Comparison of ENCODE assay signal across 11 cellular contexts in the genomic region with DNA sequence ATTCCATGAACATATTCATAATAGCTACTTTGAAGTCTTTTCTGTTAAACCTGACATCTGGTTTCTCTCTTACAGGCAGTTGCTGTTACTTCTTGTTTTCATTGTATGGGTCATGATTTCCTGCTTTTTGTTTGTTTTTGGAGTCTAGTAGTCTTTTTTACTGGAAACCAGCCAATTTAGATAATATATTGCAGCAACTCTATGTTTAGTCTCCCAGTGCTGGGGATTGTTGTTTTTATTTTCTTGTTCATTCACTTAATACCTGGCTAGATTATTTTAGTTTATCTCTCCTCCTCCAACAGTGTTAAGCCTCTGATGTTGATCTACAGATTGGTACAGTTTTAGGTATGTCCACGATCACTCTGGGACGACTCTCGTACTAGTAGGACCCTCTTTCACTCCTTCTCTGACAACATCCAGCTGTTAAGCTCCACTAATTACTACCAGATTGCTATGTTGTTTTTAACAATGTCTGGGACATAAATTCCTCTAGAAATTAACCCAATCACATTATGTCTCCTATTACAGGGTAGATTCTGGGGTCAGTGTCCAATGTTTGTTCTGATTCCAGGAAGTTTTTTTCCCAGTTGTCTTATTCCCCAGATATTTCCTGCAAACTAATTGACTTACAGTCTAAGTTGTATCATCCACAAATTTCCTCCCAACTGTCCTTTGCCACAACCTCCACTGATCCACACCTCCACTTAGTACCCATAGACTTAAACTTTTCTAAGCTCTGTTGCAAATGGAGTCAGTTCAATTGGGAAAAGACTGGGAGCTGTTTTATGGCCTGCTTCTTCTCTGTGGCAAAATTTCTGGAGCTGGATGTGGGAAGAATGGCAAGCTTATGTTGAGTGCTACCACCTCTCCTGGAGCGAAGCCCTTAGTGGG.
DNase-seq lines count a peak whose midpoint lies in the region; ATAC-seq and TF ChIP-seq lines count a peak whose summit lies in the region.
"Had no signal": no experiment of that assay in that cellular context is flagged by ENCODE, and none has a peak within 500 bp of the region (broad histone marks: within the 10 kb centered on the region; RNA-seq: fewer than 3 reads in every experiment).

No MANE protein-coding gene starts in this region.

- peak; percentile 91 for ATAC-seq in Right ventricle myocardium superior (ENCODE audit: poor library complexity)
- peak; percentile 92 for ATAC-seq in left ventricle myocardium superior
- ATAC-seq in GM21526 (IDR thresholded peaks at IDR 0.05; ENCODE audit: low FRiP score, unreplicated experiment): no peak
- ATAC-seq: stimulated activated memory B cell treated with anti-CD40 and anti-IgM and Interleukin-4, amounts not matched to agents 10 μg/mL and 1 μg/mL and 100 μg/mL, for 72 hours had no signal

- TF ChIP-seq CTCF in right atrium auricular region (IDR thresholded peaks at IDR 0.05) (no peak), tibial artery (IDR thresholded peaks at IDR 0.05) (no peak)

- no peak overlapping the region for H3K9ac ChIP-seq in adipocyte (ENCODE audit: low read length)

- H3K4me1 ChIP-seq in right atrium auricular region: peaks cover 0 to 14% of the 10 kb centered on the region in 2 donors
- no peaks in the 10 kb centered on the region for H3K4me1 ChIP-seq in adipocyte (ENCODE audit: control insufficient read depth, insufficient read depth, low read length)
- H3K4me1 ChIP-seq in tibial artery: no peaks in the 10 kb centered on the region

- no peak overlapping the region for H3K4me3 ChIP-seq in right atrium auricular region
- no peak overlapping the region for H3K4me3 ChIP-seq in adipocyte (ENCODE audit: low read length)
- H3K4me3 ChIP-seq in tibial artery: no peak overlapping the region

- H3K36me3 ChIP-seq in right atrium auricular region: no peaks in the 10 kb centered on the region
- no peaks in the 10 kb centered on the region for H3K36me3 ChIP-seq in adipocyte (ENCODE audit: control insufficient read depth, insufficient read depth, low read length, severe bottlenecking)
- no peaks in the 10 kb centered on the region for H3K36me3 ChIP-seq in tibial artery

- no peak for DNase-seq in Right ventricle myocardium superior
- DNase-seq in right atrium auricular region (ENCODE audit: low spot score): no peak
- peak; percentile 89 for DNase-seq in adipocyte (ENCODE audit: low read depth)
- DNase-seq in left ventricle myocardium superior: no peak
- DNase-seq in iPS-NIHi7 (ENCODE audit: extremely low spot score): no peak
- no peak for DNase-seq in tibial artery
- no peak for DNase-seq in activated effector memory CD4-positive, alpha-beta T cell treated with Interleukin-2 at 50 U/mL for 16 hours
- DNase-seq: NCI-H1417 treated with DMSO at 0.1 percent for 48 hours; stimulated activated CD4-positive, alpha-beta T cell treated with anti-CD3 and anti-CD28 coated beads, Interleukin-15, amount 100 ng/mL, for 24 hours had no signal

- intact Hi-C loops in Right ventricle myocardium superior (cut with DNase I) (no loop called here), left ventricle myocardium superior (cut with micrococcal nuclease) (no loop called here), tibial artery (cut with DNase I; ENCODE audit: low total_unique reads) (no loop called here)

- H3K27ac ChIP-seq in right atrium auricular region (peak overlapping the region in 1 of 2 donors; percentile 66), tibial artery (no peak overlapping the region)

- H3K27me3 ChIP-seq in right atrium auricular region (no peaks in the 10 kb centered on the region), adipocyte (replicated peaks; ENCODE audit: control insufficient read depth, insufficient read depth, low read length) (no peaks in the 10 kb centered on the region), tibial artery (no peaks in the 10 kb centered on the region)

- H3K9me3 ChIP-seq in right atrium auricular region (peaks cover 0 to 21% of the 10 kb centered on the region in 2 donors), adipocyte (ENCODE audit: control insufficient read depth, low read length) (no peaks in the 10 kb centered on the region), tibial artery (no peaks in the 10 kb centered on the region)
